Comparison of ENCODE assay signal across 17 cellular contexts in genomic region chr10:101400529-101400928, GRCh38. TPM values are rescaled to one million over a fixed set of nuclear protein-coding genes. Genes with fewer than 3 reads are reported as not detected.
A peak's percentile ranks its signal among the peaks of the same experiment; 100 is the strongest.
DNase-seq lines count a peak whose midpoint lies in the region; TF ChIP-seq lines count a peak whose summit lies in the region.
"Had no signal": no experiment of that assay in that cellular context is flagged by ENCODE, and none has a peak within 500 bp of the region (broad histone marks: within the 10 kb centered on the region; RNA-seq: fewer than 3 reads in every experiment).

No MANE protein-coding gene starts in this region.

- no peak overlapping the region for H3T11ph ChIP-seq in H9 (ENCODE audit: low read length)

- no peak overlapping the region for H3K56ac ChIP-seq in H9 (ENCODE audit: insufficient read length, low read depth, low read length)

- TF ChIP-seq CTCF in H9 (conservative IDR thresholded peaks at IDR 0.05), result no peak
- no peak for TF ChIP-seq CTCF in ascending aorta (IDR thresholded peaks at IDR 0.05)

- DNase-seq in ACHN (peak; percentile 77), H9 (no peak), amniotic epithelial cell (ENCODE audit: low read depth) (peak; percentile 37), kidney tubule cell (ENCODE audit: low spot score) (peak; percentile 71), activated gamma-delta T cell treated with Interleukin-2 at 50 U/mL for 16 hours (no peak), ascending aorta (ENCODE audit: low spot score in 2 of 2) (no peak), activated gamma-delta T cell (lab: John Stamatoyannopoulos, UW) (no peak)
- no peak for DNase-seq in activated CD4-positive, CD25-positive, alpha-beta regulatory T cell treated with anti-CD3 and anti-CD28 coated beads, Interleukin-2, amount 50 U/mL, for 72 hours
- DNase-seq: AML-193, Caco-2, NCI-H1048, NCI-H2107, NCI-H345, NCI-H526 treated with DMSO at 0.1 percent for 48 hours, PC-9, SK-N-SH had no signal

- no peak overlapping the region for H4K5ac ChIP-seq in H9 (ENCODE audit: insufficient read length, low read depth, low read length)

- no peaks in the 10 kb centered on the region for H3K36me3 Mint-ChIP-seq in H9 (ENCODE audit: insufficient read depth in 1 of 3, low read depth in 3 of 3)

- no peaks in the 10 kb centered on the region for H3K4me1 ChIP-seq in H9 (ENCODE audit: insufficient read depth, low read length)
- no peaks in the 10 kb centered on the region for H3K4me1 ChIP-seq in ascending aorta
- H3K4me1 ChIP-seq: Caco-2 had no signal

- H3K4me3 ChIP-seq in ascending aorta, result no peak overlapping the region
- H3K4me3 ChIP-seq: K562, PC-9 had no signal

- no peak overlapping the region for H2BK120ac ChIP-seq in H9 (ENCODE audit: low read depth, low read length, poor library complexity, severe bottlenecking)

- H2BK20ac ChIP-seq in H9 (ENCODE audit: low read depth, low read length, poor library complexity, severe bottlenecking), result no peak overlapping the region

- H2BK12ac ChIP-seq in H9 (ENCODE audit: insufficient read length, low read depth, low read length), result no peak overlapping the region

- H3K36me3 ChIP-seq in ascending aorta, result no peaks in the 10 kb centered on the region

- H2BK15ac ChIP-seq in H9 (ENCODE audit: low read depth, low read length), result no peak overlapping the region

- H2BK5ac ChIP-seq in H9 (ENCODE audit: insufficient read length, low read length), result no peak overlapping the region

- no peak overlapping the region for H3K27ac ChIP-seq in H9 (ENCODE audit: insufficient read length, low read depth, low read length)
- H3K27ac ChIP-seq in ascending aorta, result no peak overlapping the region
- H3K27ac ChIP-seq: PC-9 had no signal

- H4K91ac ChIP-seq in H9 (ENCODE audit: insufficient read length, low read depth, low read length), result no peak overlapping the region

- H3K4me1 Mint-ChIP-seq in H9, result peaks cover 13 to 16% of the 10 kb centered on the region in 2 experiments

- no peak overlapping the region for H3K23ac ChIP-seq in H9 (ENCODE audit: insufficient read length, low read depth, low read length)

- no peak overlapping the region for H3K18ac ChIP-seq in H9 (ENCODE audit: insufficient read length, low read depth, low read length)

- no peak overlapping the region for H3K14ac ChIP-seq in H9 (ENCODE audit: insufficient read depth, low read length)

- H3K4me3 Mint-ChIP-seq in H9, result no peak overlapping the region; a peak in 1 of 5 replicates

- H3K27me3 Mint-ChIP-seq in H9 (ENCODE audit: low read depth), result no peaks in the 10 kb centered on the region; the same call in 1 of the 2 replicates

- H4K20me1 ChIP-seq in H9 (ENCODE audit: control insufficient read depth, insufficient read depth, insufficient read length), result no peaks in the 10 kb centered on the region

- WGBS in H9 (ENCODE audit: extremely low coverage, insufficient read length, low lambda C conversion rate), result no CpG with 5 or more reads among the region's 2 CpGs

- H2AK5ac ChIP-seq in H9 (ENCODE audit: insufficient read length, low read length), result no peak overlapping the region

- H3K9ac ChIP-seq in H9 (ENCODE audit: extremely low read depth, insufficient read length, low read length), result no peak overlapping the region
- H3K9ac ChIP-seq: SK-N-SH had no signal

- H3K79me2 ChIP-seq in H9 (ENCODE audit: insufficient read depth, low read length), result no peaks in the 10 kb centered on the region

- in situ Hi-C loops in ACHN (cut with HindIII; ENCODE audit: low pct_ligation_motif_present, low pct_unique_long_range_greater_than_20kb, low sequenced_read_pairs), result no loop called here

- H2AFZ ChIP-seq in H9 (ENCODE audit: low read length), result no peak overlapping the region
- H2AFZ ChIP-seq: PC-9 had no signal

- H4K8ac ChIP-seq in H9 (replicated peaks; ENCODE audit: insufficient read length, low read depth, low read length), result no peak overlapping the region

- H3K79me1 ChIP-seq in H9 (ENCODE audit: insufficient read depth, low read depth, low read length, poor library complexity, severe bottlenecking), result no peaks in the 10 kb centered on the region

- intact Hi-C loops in ascending aorta (cut with DNase I), result no loop called here

- no peaks in the 10 kb centered on the region for H3K27me3 ChIP-seq in H9 (ENCODE audit: insufficient read depth, low read length)
- H3K27me3 ChIP-seq in ascending aorta, result no peaks in the 10 kb centered on the region

- H3K4me2 ChIP-seq in H9 (ENCODE audit: insufficient read depth, insufficient read length, low read length), result no peak overlapping the region
- H3K4me2 ChIP-seq: PC-9, SK-N-SH had no signal

- no peak overlapping the region for H3K4ac ChIP-seq in H9 (ENCODE audit: low read depth, low read length)

- H3K23me2 ChIP-seq in H9 (ENCODE audit: insufficient read length, low read depth, low read length, poor library complexity, severe bottlenecking), result no peaks in the 10 kb centered on the region

- peak overlapping the region in 2 of 3 experiments; percentile 12 to 14; a peak in 3 of 7 replicates for H3K27ac Mint-ChIP-seq in H9

- H3K9me3 Mint-ChIP-seq in H9, result no peaks in the 10 kb centered on the region

- H3K9me3 ChIP-seq in H9 (ENCODE audit: control insufficient read depth, low read depth, low read length) (no peaks in the 10 kb centered on the region), ascending aorta (no peaks in the 10 kb centered on the region)
- H3K9me3 ChIP-seq: Caco-2, SK-N-SH had no signal

RNA-seq across cellular contexts. Expression of gene BTRC, which starts 46.6 kb away (rescaled TPM):
- total RNA-seq in H9 (2021) (20.9 and 24.2 TPM in 2 replicates), ascending aorta (0.96 TPM)

Comparison
In these comparisons a context has a peak if more than half of its experiments do, and no peak if none do; other contexts are left out.
1. DNase-seq: peak in ACHN (single experiment), amniotic epithelial cell (single experiment) and kidney tubule cell (single experiment); none in H9 (single experiment), activated gamma-delta T cell treated with Interleukin-2 at 50 U/mL for 16 hours (single experiment), ascending aorta (0 of 2), activated CD4-positive, CD25-positive, alpha-beta regulatory T cell treated with anti-CD3 and anti-CD28 coated beads, Interleukin-2, amount 50 U/mL, for 72 hours (single experiment) and activated gamma-delta T cell (single experiment).
2. RNA of gene BTRC, which starts 46.6 kb away (total RNA-seq): 20.9 to 24.2 TPM in H9; 0.96 TPM in ascending aorta (single experiment); every median in the first group is over 10 times any median in the second.